22 cellular contexts compared by ENCODE assay signal in the genomic region with DNA sequence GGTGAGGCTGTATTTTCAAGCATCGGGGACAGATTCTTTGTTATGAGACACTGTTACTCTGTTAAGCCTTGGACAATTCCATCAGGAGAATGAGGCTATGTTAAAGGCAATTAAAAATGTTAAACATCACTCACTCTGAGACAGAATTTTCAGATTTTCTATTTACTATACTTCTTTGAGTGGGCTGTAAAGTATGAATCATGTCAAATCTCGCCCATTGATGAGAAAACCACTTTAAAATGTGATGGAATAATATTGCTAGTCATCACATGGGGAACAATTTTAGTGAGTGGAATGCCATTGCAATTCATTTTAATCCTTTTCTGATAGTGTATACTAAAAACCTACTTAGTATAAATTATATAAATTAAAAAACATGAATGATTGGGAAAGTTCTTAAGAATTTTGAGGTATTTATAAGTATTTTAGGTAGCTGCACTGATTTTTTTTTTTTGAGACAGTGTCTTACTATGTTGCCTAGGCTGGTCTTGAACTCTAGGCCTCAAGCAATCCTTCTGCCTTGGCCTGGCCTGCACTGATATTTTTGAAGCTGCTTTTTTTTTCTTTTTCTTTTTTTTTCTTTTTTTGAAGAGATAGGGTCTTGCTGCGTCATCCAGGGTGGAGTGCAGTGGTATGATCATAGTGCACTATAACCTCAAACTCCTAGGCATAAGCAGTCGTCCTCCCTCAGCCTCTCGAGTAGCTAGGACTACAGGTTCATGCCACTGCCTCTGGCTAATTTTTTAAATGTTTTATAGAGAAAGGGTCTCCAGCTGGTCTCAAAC.
"Had no signal": no experiment of that assay in that cellular context is flagged by ENCODE, and none has a peak within 500 bp of the region (broad histone marks: within the 10 kb centered on the region; RNA-seq: fewer than 3 reads in every experiment).

No MANE protein-coding gene starts in this region.

- FAIRE-seq: endometrium, kidney had no signal

- ATAC-seq: activated CD8-positive, alpha-beta memory T cell treated with anti-CD3 and anti-CD28 coated beads, Interleukin-2, amount 10 ng/mL, durations not matched to agents 7 days and 5 days; activated CD8-positive, alpha-beta T cell treated with anti-CD3 and anti-CD28 coated beads for 36 hours; naive thymus-derived CD8-positive, alpha-beta T cell had no signal

- DNase-seq: activated CD4-positive, alpha-beta T cell treated with anti-CD3 and anti-CD28 coated beads, Interleukin-2, amount 10 ng/mL, durations not matched to agents 7 days and 5 days; activated CD4-positive, CD25-positive, alpha-beta regulatory T cell treated with anti-CD3 and anti-CD28 coated beads, Interleukin-2, amount 50 U/mL, for 72 hours; activated CD8-positive, alpha-beta memory T cell treated with anti-CD3 and anti-CD28 coated beads, Interleukin-2, amount 10 ng/mL, durations not matched to agents 7 days and 5 days; activated CD8-positive, alpha-beta T cell treated with anti-CD3 and anti-CD28 coated beads for 36 hours; activated effector memory CD4-positive, alpha-beta T cell treated with anti-CD3 and anti-CD28 coated beads, Interleukin-2, amount 50 U/mL, for 16 hours; activated naive CD4-positive, alpha-beta T cell treated with anti-CD3 and anti-CD28 coated beads, Interleukin-2, amount 10 ng/mL, durations not matched to agents 7 days and 5 days; activated T-cell treated with anti-CD3 and anti-CD28 coated beads for 4 hours; amygdala; effector CD4-positive, alpha-beta T cell; foreskin melanocyte; kidney; naive thymus-derived CD8-positive, alpha-beta T cell; retina; sigmoid colon; stimulated activated CD4-positive, alpha-beta T cell treated with anti-CD3 and anti-CD28 coated beads, Interleukin-4, amount 100 ng/mL, for 1 hour; stimulated activated naive CD4-positive, alpha-beta T cell treated with Interleukin-2 at 50 U/mL for 16 hours; WERI-Rb-1 had no signal

- H3K4me3 ChIP-seq: lung, neural progenitor cell, sigmoid colon, thoracic aorta, vagina had no signal
